8 cellular contexts compared by ENCODE assay signal in the genomic region with DNA sequence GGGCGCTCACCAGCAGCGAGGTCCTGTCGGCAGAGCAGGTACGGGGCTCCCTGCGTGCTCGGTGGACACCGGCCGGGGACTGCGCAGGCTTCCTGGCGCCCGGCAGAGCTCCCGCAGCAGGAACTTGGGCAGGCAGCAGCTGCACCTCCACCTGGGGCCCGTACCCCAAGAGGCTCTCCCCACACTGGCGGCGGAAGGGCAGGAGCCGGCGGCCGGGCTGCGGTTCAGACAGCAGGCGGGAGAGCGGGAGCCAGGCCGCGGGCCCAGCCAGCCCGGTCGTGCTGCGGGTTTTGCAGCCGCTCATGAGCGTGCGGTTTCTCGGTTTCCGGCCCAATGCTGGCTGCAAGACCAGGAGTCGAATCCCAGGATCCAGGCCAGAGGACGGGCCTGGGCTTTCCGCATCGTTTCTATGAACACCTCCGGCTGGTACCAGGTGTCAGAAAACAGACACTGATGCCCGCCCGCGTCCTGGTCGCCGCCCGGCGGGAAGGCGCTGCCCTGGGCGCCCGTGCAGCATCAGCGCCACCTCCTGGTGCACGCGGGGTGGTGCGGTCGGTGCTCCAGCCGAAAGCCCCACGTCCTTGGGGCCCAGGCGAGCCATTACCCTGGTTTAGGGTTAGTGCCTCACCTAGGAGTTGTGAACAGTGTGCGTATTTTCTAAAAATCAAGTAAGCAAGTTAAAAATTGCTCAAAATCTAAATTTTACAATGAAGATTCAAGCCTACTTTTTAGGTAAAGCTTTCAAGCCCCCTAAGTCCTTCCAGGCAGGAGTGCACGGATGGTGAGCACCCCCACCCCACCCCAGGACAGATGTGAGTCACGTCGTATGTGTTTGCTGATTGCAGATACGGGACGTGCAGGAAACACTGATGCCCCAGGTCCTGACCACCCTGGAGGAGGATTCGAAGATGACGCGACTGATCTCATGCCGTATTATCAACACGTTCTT. TPM values are rescaled to one million over a fixed set of nuclear protein-coding genes. Genes with fewer than 3 reads are reported as not detected.
DNase-seq lines count a peak whose midpoint lies in the region; ATAC-seq, FAIRE-seq and TF ChIP-seq lines count a peak whose summit lies in the region.

No MANE protein-coding gene starts in this region.

- no peak overlapping the region for H2AFZ ChIP-seq in HepG2 (ENCODE audit: low read length)

- H3K9ac ChIP-seq in HepG2 (ENCODE audit: insufficient read depth, low read depth, low read length), result no peak overlapping the region

- peaks cover 8% of the 10 kb centered on the region for H3K4me1 ChIP-seq in HepG2 (ENCODE audit: insufficient read depth, low read length)

- FAIRE-seq in HepG2 (lab: Jason Lieb, UNC), result no peak

- no peaks in the 10 kb centered on the region for H3K9me3 ChIP-seq in HepG2 (ENCODE audit: low read length)

- no peaks in the 10 kb centered on the region for H3K9me3 Mint-ChIP-seq in HFFc6
- H3K9me3 Mint-ChIP-seq in MCF 10A (ENCODE audit: unreplicated experiment), result no peaks in the 10 kb centered on the region

- POLR2A ChIA-PET in MCF 10A (lab: Yijun Ruan, JAX) (interaction anchor here (1.1 kb wide), 1 partner anchor 99 kb away, joined by 3 read pairs; no protein-coding TSS in a partner anchor), HepG2 (lab: Yijun Ruan, JAX) (no interaction called here)

- H3K4me3 Mint-ChIP-seq in HFFc6 (no peak overlapping the region), MCF 10A (ENCODE audit: unreplicated experiment) (no peak overlapping the region)

- no peak for TF ChIP-seq POLR2A in HepG2 (IDR thresholded peaks at IDR 0.05; ENCODE audit: insufficient read depth in 1 of 2, low read depth in 2 of 2, low read length in 2 of 2)

- no peaks in the 10 kb centered on the region for H3K4me1 Mint-ChIP-seq in HFFc6 (ENCODE audit: low read depth)
- H3K4me1 Mint-ChIP-seq in MCF 10A (ENCODE audit: insufficient read depth, unreplicated experiment), result no peaks in the 10 kb centered on the region

- peak; percentile 71; the same call in 1 of the 2 replicates for TF ChIP-seq RAD21 in HepG2 (CRISPR knock-in tag; IDR thresholded peaks at IDR 0.05)

- TF ChIP-seq CTCF in HFFc6 (IDR thresholded peaks at IDR 0.05) (peak; percentile 93), WI38 (IDR thresholded peaks at IDR 0.05; ENCODE audit: low read depth, low read length) (peak; percentile 88), MCF 10A (IDR thresholded peaks at IDR 0.05; ENCODE audit: unreplicated experiment) (peak; percentile 84), HepG2 (CRISPR knock-in tag; IDR thresholded peaks at IDR 0.05) (peak; percentile 77)

- 96% methylated on average over 25 of the region's 65 CpGs for WGBS in HepG2 (ENCODE audit: low lambda C conversion rate)

- TF ChIP-seq EP300 in HepG2 (IDR thresholded peaks at IDR 0.05; ENCODE audit: low read depth in 2 of 2, low read length in 2 of 2) (no peak), HepG2 (CRISPR knock-in tag; IDR thresholded peaks at IDR 0.05; ENCODE audit: borderline replicate concordance) (no peak)

- intact Hi-C loops in MCF 10A (cut with micrococcal nuclease) (loop anchor here (1.0 kb wide), 1 partner anchor 442 kb away; no protein-coding TSS in a partner anchor), HepG2 (cut with micrococcal nuclease; ENCODE audit: unreplicated experiment) (no loop called here)

- DNase-seq in Ammon's horn (ENCODE audit: low spot score) (peak; percentile 59), HFFc6 (no peak), MCF 10A (ENCODE audit: unreplicated experiment) (peak; percentile 23), HepG2 (ENCODE audit: low spot score) (no peak), MV-4-11 (lab: John Stamatoyannopoulos, UW) (no peak)
- DNase-seq in stimulated activated CD8-positive, alpha-beta memory T cell treated with anti-CD3 and anti-CD28 coated beads, Interleukin-12 subunit alpha, Interleukin-12 subunit beta, amount 100 ng/mL, for 4 hours (ENCODE audit: low read depth), result peak; percentile 42

- no peak overlapping the region for H3K27ac ChIP-seq in HepG2 (ENCODE audit: extremely low read length, insufficient read depth, low read length)

- no TSS peak for BruUV-seq in MCF 10A (replicated peaks; lab: Mats Ljungman, UMichigan)
- BruUV-seq in HepG2 (replicated peaks; lab: Mats Ljungman, UMichigan), result no TSS peak

- no peaks in the 10 kb centered on the region for H3K79me2 ChIP-seq in HepG2 (ENCODE audit: insufficient read depth, low read length)

- no peak overlapping the region for H3K4me3 ChIP-seq in WI38 (ENCODE audit: low read depth, low read length)
- no peak overlapping the region for H3K4me3 ChIP-seq in HepG2 (replicated peaks in 1 of 3; ENCODE audit: insufficient read depth in 1 of 3, low read depth in 2 of 3, low read length in 3 of 3)

- H3K27me3 ChIP-seq in HepG2 (ENCODE audit: control insufficient read depth in 1 of 2, insufficient read depth in 2 of 2, low read length in 2 of 2), result no peaks in the 10 kb centered on the region

- H3K36me3 ChIP-seq in HepG2 (replicated peaks in 1 of 2; ENCODE audit: control insufficient read depth in 1 of 2, insufficient read depth in 2 of 2, low read length in 2 of 2), result peaks cover 12 to 73% of the 10 kb centered on the region in 2 experiments

- no peak overlapping the region for H3K4me2 ChIP-seq in HepG2 (ENCODE audit: low read depth, low read length)

- in situ Hi-C loops in HepG2 (cut with HindIII; ENCODE audit: extremely low pct_ligation_motif_present, low pct_unique_long_range_greater_than_20kb), result no loop called here

- H3K36me3 Mint-ChIP-seq in HFFc6 (ENCODE audit: low read depth) (peaks cover 5% of the 10 kb centered on the region), MCF 10A (ENCODE audit: insufficient read depth, unreplicated experiment) (peaks cover 69% of the 10 kb centered on the region)

- H4K20me1 ChIP-seq in HepG2 (ENCODE audit: insufficient read depth, low read length), result 0 out of 2 replicates have a peak, but pooled peaks cover 2% of the 10 kb centered on the region

- CTCF ChIA-PET in MCF 10A (lab: Yijun Ruan, JAX), result interaction anchor here (0.6 to 2.7 kb wide), 7 partner anchors 10 to 453 kb away, joined by 3 to 13 read pairs (median 4); no protein-coding TSS in a partner anchor
- CTCF ChIA-PET in HepG2 (lab: Yijun Ruan, JAX; ENCODE audit: low intra/inter-chr PET ratio, low total read pairs), result interaction anchor here (1.1 to 1.3 kb wide), 3 partner anchors 452 to 512 kb away, joined by 3 to 5 read pairs (median 3); no protein-coding TSS in a partner anchor

- peak; percentile 64 for ATAC-seq in HepG2
- ATAC-seq in HG02623 (IDR thresholded peaks at IDR 0.05; ENCODE audit: unreplicated experiment), result no peak

- H3K27ac Mint-ChIP-seq in HFFc6 (no peak overlapping the region), MCF 10A (ENCODE audit: low read depth, unreplicated experiment) (no peak overlapping the region)

- H3K27me3 Mint-ChIP-seq in HFFc6 (ENCODE audit: insufficient read depth) (no peaks in the 10 kb centered on the region), MCF 10A (ENCODE audit: insufficient read depth, unreplicated experiment) (no peaks in the 10 kb centered on the region)

RNA-seq across cellular contexts. Expression of gene PRKAR1B, which starts 47.4 kb away (rescaled TPM):
- 10 to 100 TPM; 15.5 to 22.7 (median 17.1) TPM for total RNA-seq in HFFc6 (2021; fragmentation: NEBNext Ultra II Directional; extraction: Animal tissue kit (Norgen Biotek cat#: 25700))
- total RNA-seq in MCF 10A (2022) (25.4 and 31.5 TPM in 2 replicates), HepG2 (2016; rRNA removed; fragmentation: Illumina TruSeq; extraction: Trizol) (28.2 and 29.2 TPM in 2 replicates)
- total RNA-seq in HepG2 (2016; cell fraction: cytosol; rRNA removed; fragmentation: Illumina TruSeq; extraction: Trizol; ENCODE audit: low read depth), result 36.8 and 38.5 TPM in 2 replicates
- total RNA-seq in HepG2 (2016; cell fraction: insoluble cytoplasmic fraction; rRNA removed; fragmentation: Illumina TruSeq; extraction: Trizol), result 22.1 and 28.2 TPM in 2 replicates
- total RNA-seq in HepG2 (2016; cell fraction: membrane; rRNA removed; fragmentation: Illumina TruSeq; extraction: Trizol), result 16.2 and 18.2 TPM in 2 replicates
- 14.2 and 14.5 TPM in 2 replicates for total RNA-seq in HepG2 (2016; cell fraction: nucleus; rRNA removed; fragmentation: Illumina TruSeq; extraction: Trizol)
- polyA plus RNA-seq in HepG2 (2011; rRNA removed), result 7.9 and 9.0 TPM in 2 replicates
- polyA plus RNA-seq in HepG2 (2011; cell fraction: cytosol; rRNA removed), result 8.2 and 10.4 TPM in 2 replicates
- polyA plus RNA-seq in HepG2 (2011; cell fraction: nucleus; rRNA removed), result 11.2 and 11.4 TPM in 2 replicates
- polyA plus RNA-seq in HepG2 (2012), result 17.4 and 18.1 TPM in 2 replicates
- polyA plus RNA-seq in HepG2 (2016; cell fraction: cytosol; fragmentation: Illumina TruSeq; extraction: Trizol; ENCODE audit: low read depth), result 6.9 and 8.4 TPM in 2 replicates
- 26.6 and 31.8 TPM in 2 replicates for polyA plus RNA-seq in HepG2 (2016; cell fraction: insoluble cytoplasmic fraction; fragmentation: Illumina TruSeq; extraction: Trizol; ENCODE audit: low read depth)
- polyA plus RNA-seq in HepG2 (2016; cell fraction: membrane; fragmentation: Illumina TruSeq; extraction: Trizol; ENCODE audit: low read depth), result 9.5 and 9.9 TPM in 2 replicates
- 32.1 and 33.3 TPM in 2 replicates for polyA plus RNA-seq in HepG2 (2016; cell fraction: nucleus; fragmentation: Illumina TruSeq; extraction: Trizol; ENCODE audit: insufficient read depth, low read depth)
- 18.3 and 37.7 TPM in 2 replicates for polyA minus RNA-seq in HepG2 (2011; rRNA and poly(A)+ RNA removed; ENCODE audit: low replicate concordance)
- polyA minus RNA-seq in HepG2 (2011; cell fraction: cytosol; rRNA and poly(A)+ RNA removed), result 9.6 and 10.1 TPM in 2 replicates
- polyA minus RNA-seq in HepG2 (2011; cell fraction: nucleus; rRNA and poly(A)+ RNA removed), result 8.6 and 12.4 TPM in 2 replicates

RNA-seq across cellular contexts. Expression of gene DNAAF5, which starts 47.9 kb away (rescaled TPM):
- 10 to 100 TPM; 25.4 to 33.0 (median 27.5) TPM for total RNA-seq in HFFc6 (2021; fragmentation: NEBNext Ultra II Directional; extraction: Animal tissue kit (Norgen Biotek cat#: 25700))
- total RNA-seq in MCF 10A (2022) (35.6 and 37.6 TPM in 2 replicates), HepG2 (2016; rRNA removed; fragmentation: Illumina TruSeq; extraction: Trizol) (21.5 and 24.2 TPM in 2 replicates)
- 9.3 and 11.4 TPM in 2 replicates for total RNA-seq in HepG2 (2016; cell fraction: cytosol; rRNA removed; fragmentation: Illumina TruSeq; extraction: Trizol; ENCODE audit: low read depth)
- 21.5 and 22.4 TPM in 2 replicates for total RNA-seq in HepG2 (2016; cell fraction: insoluble cytoplasmic fraction; rRNA removed; fragmentation: Illumina TruSeq; extraction: Trizol)
- total RNA-seq in HepG2 (2016; cell fraction: membrane; rRNA removed; fragmentation: Illumina TruSeq; extraction: Trizol), result 10.7 and 11.7 TPM in 2 replicates
- total RNA-seq in HepG2 (2016; cell fraction: nucleus; rRNA removed; fragmentation: Illumina TruSeq; extraction: Trizol), result 14.3 and 17.6 TPM in 2 replicates
- polyA plus RNA-seq in HepG2 (2011; rRNA removed), result 11.8 and 11.9 TPM in 2 replicates
- 9.1 and 16.3 TPM in 2 replicates for polyA plus RNA-seq in HepG2 (2011; cell fraction: cytosol; rRNA removed)
- 28.7 and 38.5 TPM in 2 replicates for polyA plus RNA-seq in HepG2 (2011; cell fraction: nucleus; rRNA removed)
- 12.3 and 13.8 TPM in 2 replicates for polyA plus RNA-seq in HepG2 (2012)
- polyA plus RNA-seq in HepG2 (2016; cell fraction: cytosol; fragmentation: Illumina TruSeq; extraction: Trizol; ENCODE audit: low read depth), result 2.6 and 3.4 TPM in 2 replicates
- polyA plus RNA-seq in HepG2 (2016; cell fraction: insoluble cytoplasmic fraction; fragmentation: Illumina TruSeq; extraction: Trizol; ENCODE audit: low read depth), result 29.1 and 34.4 TPM in 2 replicates
- polyA plus RNA-seq in HepG2 (2016; cell fraction: membrane; fragmentation: Illumina TruSeq; extraction: Trizol; ENCODE audit: low read depth), result 7.7 and 8.4 TPM in 2 replicates
- 31.1 and 34.8 TPM in 2 replicates for polyA plus RNA-seq in HepG2 (2016; cell fraction: nucleus; fragmentation: Illumina TruSeq; extraction: Trizol; ENCODE audit: insufficient read depth, low read depth)
- 34.6 and 56.2 TPM in 2 replicates for polyA minus RNA-seq in HepG2 (2011; rRNA and poly(A)+ RNA removed; ENCODE audit: low replicate concordance)
- polyA minus RNA-seq in HepG2 (2011; cell fraction: cytosol; rRNA and poly(A)+ RNA removed), result 16.3 and 29.9 TPM in 2 replicates
- polyA minus RNA-seq in HepG2 (2011; cell fraction: nucleus; rRNA and poly(A)+ RNA removed), result 11.7 and 12.9 TPM in 2 replicates

RNA-seq across cellular contexts. Expression of gene SUN1, which starts 57.8 kb away (rescaled TPM):
- total RNA-seq in HFFc6 (2021; fragmentation: NEBNext Ultra II Directional; extraction: Animal tissue kit (Norgen Biotek cat#: 25700)), result 10 to 100 TPM; 51.0 to 69.8 (median 61.2) TPM
- total RNA-seq in MCF 10A (2022) (126 and 132 TPM in 2 replicates), HepG2 (2016; rRNA removed; fragmentation: Illumina TruSeq; extraction: Trizol) (23.2 and 47.0 TPM in 2 replicates)
- total RNA-seq in HepG2 (2016; cell fraction: cytosol; rRNA removed; fragmentation: Illumina TruSeq; extraction: Trizol; ENCODE audit: low read depth), result 20.5 and 20.8 TPM in 2 replicates
- 23.7 and 48.5 TPM in 2 replicates for total RNA-seq in HepG2 (2016; cell fraction: insoluble cytoplasmic fraction; rRNA removed; fragmentation: Illumina TruSeq; extraction: Trizol)
- 17.9 and 19.0 TPM in 2 replicates for total RNA-seq in HepG2 (2016; cell fraction: membrane; rRNA removed; fragmentation: Illumina TruSeq; extraction: Trizol)
- total RNA-seq in HepG2 (2016; cell fraction: nucleus; rRNA removed; fragmentation: Illumina TruSeq; extraction: Trizol), result 73.3 and 80.7 TPM in 2 replicates
- 126 and 140 TPM in 2 replicates for polyA plus RNA-seq in HepG2 (2011; rRNA removed)
- 172 and 209 TPM in 2 replicates for polyA plus RNA-seq in HepG2 (2011; cell fraction: cytosol; rRNA removed)
- 652 and 741 TPM in 2 replicates for polyA plus RNA-seq in HepG2 (2011; cell fraction: nucleus; rRNA removed)
- 71.5 and 75.9 TPM in 2 replicates for polyA plus RNA-seq in HepG2 (2012)
- 8.3 and 11.8 TPM in 2 replicates for polyA plus RNA-seq in HepG2 (2016; cell fraction: cytosol; fragmentation: Illumina TruSeq; extraction: Trizol; ENCODE audit: low read depth)
- 18.4 and 20.2 TPM in 2 replicates for polyA plus RNA-seq in HepG2 (2016; cell fraction: insoluble cytoplasmic fraction; fragmentation: Illumina TruSeq; extraction: Trizol; ENCODE audit: low read depth)
- 7.5 and 9.3 TPM in 2 replicates for polyA plus RNA-seq in HepG2 (2016; cell fraction: membrane; fragmentation: Illumina TruSeq; extraction: Trizol; ENCODE audit: low read depth)
- 160 and 177 TPM in 2 replicates for polyA plus RNA-seq in HepG2 (2016; cell fraction: nucleus; fragmentation: Illumina TruSeq; extraction: Trizol; ENCODE audit: insufficient read depth, low read depth)
- polyA minus RNA-seq in HepG2 (2011; rRNA and poly(A)+ RNA removed; ENCODE audit: low replicate concordance), result 212 and 267 TPM in 2 replicates
- polyA minus RNA-seq in HepG2 (2011; cell fraction: cytosol; rRNA and poly(A)+ RNA removed), result 55.5 and 58.0 TPM in 2 replicates
- polyA minus RNA-seq in HepG2 (2011; cell fraction: nucleus; rRNA and poly(A)+ RNA removed), result 208 and 210 TPM in 2 replicates

Comparison
In these comparisons a context has a peak if more than half of its experiments do, and no peak if none do; other contexts are left out.
1. DNase-seq: peak in Ammon's horn (single experiment), MCF 10A (single experiment) and stimulated activated CD8-positive, alpha-beta memory T cell treated with anti-CD3 and anti-CD28 coated beads, Interleukin-12 subunit alpha, Interleukin-12 subunit beta, amount 100 ng/mL, for 4 hours (single experiment); none in HFFc6 (single experiment), HepG2 (single experiment) and MV-4-11 (single experiment).
2. Peak in every context shown above with its lines, with median percentiles within 50 percentile points of each other: CTCF ChIP-seq.